Comparison of ENCODE assay signal across 1 cellular context in the genomic region with DNA sequence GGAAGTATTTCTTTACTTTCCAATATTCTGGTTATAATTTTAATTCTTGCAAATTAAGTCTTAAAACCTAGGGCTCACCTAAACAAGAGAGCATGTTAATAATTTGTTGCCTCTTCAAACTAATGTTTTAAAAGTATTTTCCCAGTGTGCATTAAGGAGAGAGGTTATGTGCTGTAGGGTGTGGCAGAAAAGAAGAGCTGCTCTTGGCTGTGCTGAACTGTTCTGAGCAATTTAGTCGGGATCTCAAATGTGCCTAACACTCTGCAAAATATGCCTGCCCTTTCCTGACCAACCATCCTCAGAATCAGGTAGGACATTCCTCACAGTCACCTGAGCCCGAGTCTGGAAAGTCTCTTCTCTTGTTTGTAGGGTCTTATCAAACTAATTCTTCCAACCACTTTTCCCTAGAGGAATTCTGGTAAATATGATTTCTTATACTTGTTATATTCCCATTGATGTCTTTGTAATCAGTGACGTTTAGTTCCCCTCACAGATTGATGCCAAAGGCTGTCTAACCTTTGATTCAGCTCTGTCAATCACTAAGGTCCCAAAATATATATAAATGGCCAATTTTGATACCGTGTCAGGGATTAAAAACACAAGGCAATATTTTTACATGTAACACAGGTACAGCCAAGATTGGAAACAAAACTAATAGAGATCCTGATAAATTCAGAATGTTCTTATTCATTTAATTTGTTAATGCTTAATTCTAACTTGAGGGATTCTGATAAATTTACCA.
A peak's percentile ranks its signal among the peaks of the same experiment; 100 is the strongest.
TF ChIP-seq lines count a peak whose summit lies in the region.

No MANE protein-coding gene starts in this region.

TF ChIP-seq in K562, 482 proteins besides CTCF, POLR2A, EP300 and RAD21 (continued from another document):
- TF ChIP-seq, protein P1, sequence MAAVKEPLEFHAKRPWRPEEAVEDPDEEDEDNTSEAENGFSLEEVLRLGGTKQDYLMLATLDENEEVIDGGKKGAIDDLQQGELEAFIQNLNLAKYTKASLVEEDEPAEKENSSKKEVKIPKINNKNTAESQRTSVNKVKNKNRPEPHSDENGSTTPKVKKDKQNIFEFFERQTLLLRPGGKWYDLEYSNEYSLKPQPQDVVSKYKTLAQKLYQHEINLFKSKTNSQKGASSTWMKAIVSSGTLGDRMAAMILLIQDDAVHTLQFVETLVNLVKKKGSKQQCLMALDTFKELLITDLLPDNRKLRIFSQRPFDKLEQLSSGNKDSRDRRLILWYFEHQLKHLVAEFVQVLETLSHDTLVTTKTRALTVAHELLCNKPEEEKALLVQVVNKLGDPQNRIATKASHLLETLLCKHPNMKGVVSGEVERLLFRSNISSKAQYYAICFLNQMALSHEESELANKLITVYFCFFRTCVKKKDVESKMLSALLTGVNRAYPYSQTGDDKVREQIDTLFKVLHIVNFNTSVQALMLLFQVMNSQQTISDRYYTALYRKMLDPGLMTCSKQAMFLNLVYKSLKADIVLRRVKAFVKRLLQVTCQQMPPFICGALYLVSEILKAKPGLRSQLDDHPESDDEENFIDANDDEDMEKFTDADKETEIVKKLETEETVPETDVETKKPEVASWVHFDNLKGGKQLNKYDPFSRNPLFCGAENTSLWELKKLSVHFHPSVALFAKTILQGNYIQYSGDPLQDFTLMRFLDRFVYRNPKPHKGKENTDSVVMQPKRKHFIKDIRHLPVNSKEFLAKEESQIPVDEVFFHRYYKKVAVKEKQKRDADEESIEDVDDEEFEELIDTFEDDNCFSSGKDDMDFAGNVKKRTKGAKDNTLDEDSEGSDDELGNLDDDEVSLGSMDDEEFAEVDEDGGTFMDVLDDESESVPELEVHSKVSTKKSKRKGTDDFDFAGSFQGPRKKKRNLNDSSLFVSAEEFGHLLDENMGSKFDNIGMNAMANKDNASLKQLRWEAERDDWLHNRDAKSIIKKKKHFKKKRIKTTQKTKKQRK (IDR thresholded peaks at IDR 0.05; ENCODE audit: borderline replicate concordance, low read depth, low read length), result no peak
- no peak for TF ChIP-seq STAT5B (CRISPR knock-in tag; IDR thresholded peaks at IDR 0.05)
- TF ChIP-seq, protein P2, sequence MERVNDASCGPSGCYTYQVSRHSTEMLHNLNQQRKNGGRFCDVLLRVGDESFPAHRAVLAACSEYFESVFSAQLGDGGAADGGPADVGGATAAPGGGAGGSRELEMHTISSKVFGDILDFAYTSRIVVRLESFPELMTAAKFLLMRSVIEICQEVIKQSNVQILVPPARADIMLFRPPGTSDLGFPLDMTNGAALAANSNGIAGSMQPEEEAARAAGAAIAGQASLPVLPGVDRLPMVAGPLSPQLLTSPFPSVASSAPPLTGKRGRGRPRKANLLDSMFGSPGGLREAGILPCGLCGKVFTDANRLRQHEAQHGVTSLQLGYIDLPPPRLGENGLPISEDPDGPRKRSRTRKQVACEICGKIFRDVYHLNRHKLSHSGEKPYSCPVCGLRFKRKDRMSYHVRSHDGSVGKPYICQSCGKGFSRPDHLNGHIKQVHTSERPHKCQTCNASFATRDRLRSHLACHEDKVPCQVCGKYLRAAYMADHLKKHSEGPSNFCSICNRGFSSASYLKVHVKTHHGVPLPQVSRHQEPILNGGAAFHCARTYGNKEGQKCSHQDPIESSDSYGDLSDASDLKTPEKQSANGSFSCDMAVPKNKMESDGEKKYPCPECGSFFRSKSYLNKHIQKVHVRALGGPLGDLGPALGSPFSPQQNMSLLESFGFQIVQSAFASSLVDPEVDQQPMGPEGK (CRISPR knock-in tag; IDR thresholded peaks at IDR 0.05; ENCODE audit: borderline replicate concordance), result peak; percentile 50; the same call in 1 of the 2 replicates
- TF ChIP-seq KDM1A (IDR thresholded peaks at IDR 0.05), result 0 out of 4 replicates have a peak, but pooled peaks of 1 of the 2 experiments have one; percentile 21
- TF ChIP-seq ZEB2 (IDR thresholded peaks at IDR 0.05), result peak; percentile 15; the same call in 1 of the 2 replicates
- TF ChIP-seq NCOA4 (IDR thresholded peaks at IDR 0.05; ENCODE audit: partially characterized antibody), result no peak
- TF ChIP-seq RAD51 (IDR thresholded peaks at IDR 0.05; ENCODE audit: borderline replicate concordance, low read depth), result no peak
